10 cellular contexts compared by ENCODE assay signal in genomic region chr2:237701033-237701858, GRCh38.
DNase-seq lines count a peak whose midpoint lies in the region; ATAC-seq, FAIRE-seq and TF ChIP-seq lines count a peak whose summit lies in the region.
"Had no signal": no experiment of that assay in that cellular context is flagged by ENCODE, and none has a peak within 500 bp of the region (broad histone marks: within the 10 kb centered on the region; RNA-seq: fewer than 3 reads in every experiment).

No MANE protein-coding gene starts in this region.

- ATAC-seq in IMR-90 (ENCODE audit: low read depth) (peak; percentile 18; the same call in 1 of the 2 replicates), HG03097 (IDR thresholded peaks at IDR 0.05; ENCODE audit: low FRiP score, unreplicated experiment) (no peak)
- ATAC-seq in activated CD8-positive, alpha-beta T cell treated with anti-CD3 and anti-CD28 coated beads, Interleukin-2, amount 10 ng/mL, durations not matched to agents 7 days and 5 days: peak; percentile 4

- peak overlapping the region in 1 of 2 experiments; percentile 88; a peak in 1 of 4 replicates for H4K8ac ChIP-seq in IMR-90 (ENCODE audit: low read depth in 2 of 2, low read length in 2 of 2)

- intact Hi-C loops in IMR-90 (cut with micrococcal nuclease): no loop called here
- intact Hi-C loops in spleen (cut with DNase I; ENCODE audit: low total_unique reads): no loop called here
- intact Hi-C loops in posterior vena cava (cut with DNase I): loop anchor here in 1 of 2 donors (5.0 kb wide), 2 partner anchors 36 to 39 kb away; no protein-coding TSS in a partner anchor

- H3K9ac ChIP-seq in IMR-90 (ENCODE audit: low read depth, low read length): peak overlapping the region; percentile 24
- peak overlapping the region; percentile 53; the same call in 1 of the 2 replicates for H3K9ac ChIP-seq in iPS-20b (ENCODE audit: low read depth, low read length)

- H4K5ac ChIP-seq in IMR-90 (ENCODE audit: low read depth, low read length): no peak overlapping the region; the same call in 1 of the 2 replicates

- H3K27ac Mint-ChIP-seq in activated CD8-positive, alpha-beta T cell treated with anti-CD3 and anti-CD28 coated beads, Interleukin-2, amount 10 ng/mL, durations not matched to agents 7 days and 5 days: peak overlapping the region; percentile 89

- 90% methylated on average over 4 of the region's 17 CpGs; no CpG with 5 or more reads in 1 of the 2 experiments for WGBS in IMR-90 (ENCODE audit: extremely low coverage in 2 of 2, insufficient read length in 1 of 2), 2 experiments
- WGBS in spleen, 5 donors: 54 to 76% (median 74%) methylated on average over 10 to 17 of the region's 17 CpGs

- peak overlapping the region; percentile 9 for H2AFZ ChIP-seq in IMR-90 (replicated peaks; ENCODE audit: low read length, poor library complexity)

- H2BK15ac ChIP-seq in IMR-90 (ENCODE audit: low read depth, low read length): peak overlapping the region; percentile 5; the same call in 1 of the 3 replicates

- H2BK120ac ChIP-seq in IMR-90 (ENCODE audit: low read depth, low read length): peak overlapping the region; percentile 64; the same call in 1 of the 2 replicates

- peaks cover 97% of the 10 kb centered on the region for H3K4me1 Mint-ChIP-seq in activated CD8-positive, alpha-beta T cell treated with anti-CD3 and anti-CD28 coated beads, Interleukin-2, amount 10 ng/mL, durations not matched to agents 7 days and 5 days (ENCODE audit: low read depth)

- H3K27ac ChIP-seq in IMR-90 (ENCODE audit: insufficient read depth, low read length): peak overlapping the region; percentile 62
- H3K27ac ChIP-seq in iPS-20b (ENCODE audit: low read length): peak overlapping the region; percentile 60
- peak overlapping the region; percentile 3 to 100 (median 88) for H3K27ac ChIP-seq in spleen

- H2BK5ac ChIP-seq in IMR-90 (ENCODE audit: low read depth, low read length, poor library complexity, severe bottlenecking): peak overlapping the region; percentile 62

- in situ Hi-C loops in IMR-90 (cut with MboI; ENCODE audit: low sequenced_read_pairs): no loop called here

- H3K9me3 Mint-ChIP-seq in activated CD8-positive, alpha-beta T cell treated with anti-CD3 and anti-CD28 coated beads, Interleukin-2, amount 10 ng/mL, durations not matched to agents 7 days and 5 days (ENCODE audit: insufficient read depth): no peaks in the 10 kb centered on the region

- peak overlapping the region; percentile 42 for H2AK9ac ChIP-seq in IMR-90 (replicated peaks; ENCODE audit: low read depth, low read length, poor library complexity)

- CTCF ChIA-PET in IMR-90 (lab: Yijun Ruan, JAX): interaction anchor here (0.8 kb wide), 1 partner anchor 31 kb away, joined by 3 read pairs; no protein-coding TSS in a partner anchor
- CTCF ChIA-PET in activated CD8-positive, alpha-beta T cell treated with anti-CD3 and anti-CD28 coated beads, Interleukin-2, amount 10 ng/mL, durations not matched to agents 7 days and 5 days (lab: Charles Lee): interaction anchor here (0.9 to 6.7 kb wide), 6 partner anchors 9 to 43 kb away, joined by 3 to 79 read pairs (median 6); no protein-coding TSS in a partner anchor

- peak overlapping the region; percentile 52 for H3K18ac ChIP-seq in IMR-90 (ENCODE audit: low read depth, low read length)

- dilution Hi-C loops in IMR-90 (cut with HindIII; ENCODE audit: low sequenced_read_pairs, unreplicated experiment): no loop called here

- FAIRE-seq in GM19239 (lab: Jason Lieb, UNC): no peak
- FAIRE-seq: islet of Langerhans had no signal

- POLR2A ChIA-PET in IMR-90 (lab: Charles Lee; ENCODE audit: unreplicated experiment): no interaction called here
- POLR2A ChIA-PET in activated CD8-positive, alpha-beta T cell treated with anti-CD3 and anti-CD28 coated beads, Interleukin-2, amount 10 ng/mL, durations not matched to agents 7 days and 5 days (lab: Charles Lee): interaction anchor here (0.9 to 4.7 kb wide), 3 partner anchors 9 to 503 kb away, joined by 3 to 45 read pairs (median 13); no protein-coding TSS in a partner anchor

- H2AK5ac ChIP-seq in IMR-90 (ENCODE audit: low read depth, low read length): peak overlapping the region; percentile 86

- peak overlapping the region; percentile 62; the same call in 1 of the 2 replicates for H4K91ac ChIP-seq in IMR-90 (ENCODE audit: insufficient read depth, low read depth, low read length)

- peaks cover 97% of the 10 kb centered on the region for H4K20me1 ChIP-seq in IMR-90 (ENCODE audit: insufficient read depth, low read length)

- peaks cover 47% of the 10 kb centered on the region for H3K9me1 ChIP-seq in IMR-90 (ENCODE audit: insufficient read depth, low read length)

- H3K23ac ChIP-seq in IMR-90 (ENCODE audit: low read depth, low read length): peak overlapping the region; percentile 74; the same call in 1 of the 2 replicates

- peak overlapping the region; percentile 45; the same call in 1 of the 2 replicates for H3K4ac ChIP-seq in IMR-90 (ENCODE audit: low read depth, low read length)

- H3K36me3 Mint-ChIP-seq in activated CD8-positive, alpha-beta T cell treated with anti-CD3 and anti-CD28 coated beads, Interleukin-2, amount 10 ng/mL, durations not matched to agents 7 days and 5 days (ENCODE audit: low read depth): peaks cover 31% of the 10 kb centered on the region

- H3K36me3 ChIP-seq in IMR-90 (ENCODE audit: control insufficient read depth, insufficient read depth, low read length): no peaks in the 10 kb centered on the region
- no peaks in the 10 kb centered on the region for H3K36me3 ChIP-seq in iPS-20b (ENCODE audit: insufficient read depth, low read depth, low read length)
- peaks cover 0 to 6% (median 0%) of the 10 kb centered on the region in 6 donors for H3K36me3 ChIP-seq in spleen

- no peak overlapping the region for H3K4me3 ChIP-seq in IMR-90 (ENCODE audit: insufficient read depth, low read depth, low read length)
- H3K4me3 ChIP-seq in iPS-20b (ENCODE audit: low read length): no peak overlapping the region
- H3K4me3 ChIP-seq in spleen: peak overlapping the region in 1 of 8 donors; percentile 46

- peak overlapping the region; percentile 48; the same call in 1 of the 2 replicates for H3K14ac ChIP-seq in IMR-90 (replicated peaks; ENCODE audit: low read depth, low read length)

- H2BK20ac ChIP-seq in IMR-90 (ENCODE audit: low read depth, low read length): no peak overlapping the region; the same call in 1 of the 2 replicates

- H3K9me3 ChIP-seq in IMR-90 (ENCODE audit: control insufficient read depth, insufficient read depth, low read length) (no peaks in the 10 kb centered on the region), iPS-20b (ENCODE audit: insufficient read depth, low read depth, low read length) (no peaks in the 10 kb centered on the region), spleen (no peaks in the 10 kb centered on the region)

- H3K56ac ChIP-seq in IMR-90 (ENCODE audit: extremely low read depth, insufficient read depth, low read length): no peak overlapping the region

- no peaks in the 10 kb centered on the region for H3K27me3 ChIP-seq in IMR-90 (ENCODE audit: control insufficient read depth, insufficient read depth, low read length)
- no peaks in the 10 kb centered on the region for H3K27me3 ChIP-seq in iPS-20b (ENCODE audit: insufficient read depth, low read length)
- no peaks in the 10 kb centered on the region for H3K27me3 ChIP-seq in spleen (replicated peaks in 1 of 7)

- no peak for TF ChIP-seq RAD21 in IMR-90 (IDR thresholded peaks at IDR 0.05; ENCODE audit: low read length)

- peak overlapping the region; percentile 65 for H3K4me3 Mint-ChIP-seq in activated CD8-positive, alpha-beta T cell treated with anti-CD3 and anti-CD28 coated beads, Interleukin-2, amount 10 ng/mL, durations not matched to agents 7 days and 5 days

- TF ChIP-seq POLR2A in IMR-90 (IDR thresholded peaks at IDR 0.05; ENCODE audit: low read depth, low read length): no peak
- no peak for TF ChIP-seq POLR2A in spleen (IDR thresholded peaks at IDR 0.05)

- BruUV-seq in IMR-90 (replicated peaks; lab: Mats Ljungman, UMichigan): no TSS peak

- peaks cover 10 to 93% of the 10 kb centered on the region in 2 experiments; a peak in 3 of 4 replicates for H3K79me1 ChIP-seq in IMR-90 (ENCODE audit: low read depth in 1 of 2, low read length in 2 of 2)

- DNase-seq in IMR-90: no peak
- no peak for DNase-seq in activated CD8-positive, alpha-beta T cell treated with anti-CD3 and anti-CD28 coated beads, Interleukin-2, amount 10 ng/mL, durations not matched to agents 7 days and 5 days
- DNase-seq in spleen: peak; percentile 79
- DNase-seq in posterior vena cava (ENCODE audit: low spot score): no peak
- DNase-seq in UCSD-AML1 (lab: John Stamatoyannopoulos, UW; ENCODE audit: unreplicated experiment): no peak
- DNase-seq in GM19239 (ENCODE audit: insufficient read length, low spot score): no peak
- DNase-seq: NK-92 treated with Interleukin-12 subunit alpha and Interleukin-12 subunit beta, amount 100 ng/mL, for 24 hours had no signal

- no peak overlapping the region; the same call in 1 of the 2 replicates for H3K4me2 ChIP-seq in IMR-90 (ENCODE audit: low read depth, low read length)

- no peaks in the 10 kb centered on the region for H3K27me3 Mint-ChIP-seq in activated CD8-positive, alpha-beta T cell treated with anti-CD3 and anti-CD28 coated beads, Interleukin-2, amount 10 ng/mL, durations not matched to agents 7 days and 5 days (ENCODE audit: low read depth)

- peaks cover 65% of the 10 kb centered on the region for H3K4me1 ChIP-seq in IMR-90 (ENCODE audit: control insufficient read depth, insufficient read depth, low read length)
- H3K4me1 ChIP-seq in iPS-20b (ENCODE audit: insufficient read depth, low read length): peaks cover 51% of the 10 kb centered on the region
- peaks cover 88 to 100% (median 99%) of the 10 kb centered on the region in 6 donors for H3K4me1 ChIP-seq in spleen

- TF ChIP-seq CTCF in IMR-90 (conservative IDR thresholded peaks at IDR 0.05; ENCODE audit: low read depth, low read length) (no peak), spleen (IDR thresholded peaks at IDR 0.05 in 8 of 11, conservative IDR thresholded peaks at IDR 0.05 in 3 of 11) (no peak)

TF ChIP-seq in IMR-90, 13 proteins besides CTCF, POLR2A, EP300 and RAD21:
- TF ChIP-seq RFX5 (IDR thresholded peaks at IDR 0.05; ENCODE audit: low read depth, low read length) (no peak), FOS (IDR thresholded peaks at IDR 0.05; ENCODE audit: low read depth, low read length) (no peak), CHD1 (IDR thresholded peaks at IDR 0.05; ENCODE audit: low read depth, low read length) (no peak), USF2 (IDR thresholded peaks at IDR 0.05; ENCODE audit: low read depth, low read length) (no peak)
